ENCODE assay signal across 11 cellular contexts in genomic region chr4:184441461-184442392, GRCh38. TPM values are rescaled to one million over a fixed set of nuclear protein-coding genes. Genes with fewer than 3 reads are reported as not detected.
A peak's percentile ranks its signal among the peaks of the same experiment; 100 is the strongest.
DNase-seq lines count a peak whose midpoint lies in the region; ATAC-seq, FAIRE-seq and TF ChIP-seq lines count a peak whose summit lies in the region.
"Had no signal": no experiment of that assay in that cellular context is flagged by ENCODE, and none has a peak within 500 bp of the region (broad histone marks: within the 10 kb centered on the region; RNA-seq: fewer than 3 reads in every experiment).

No MANE protein-coding gene starts in this region.

- TF ChIP-seq CTCF in H1 (IDR thresholded peaks at IDR 0.05; ENCODE audit: control extremely low read depth in 1 of 3, insufficient read depth in 1 of 3, low read depth in 1 of 3, low read length in 3 of 3) (no peak), mesothelial cell of epicardium (IDR thresholded peaks at IDR 0.05; ENCODE audit: unreplicated experiment) (no peak), vagina (IDR thresholded peaks at IDR 0.05) (no peak), transverse colon (IDR thresholded peaks at IDR 0.05) (no peak), thyroid gland (IDR thresholded peaks at IDR 0.05) (no peak)

- no peak for TF ChIP-seq POLR2A in H1 (IDR thresholded peaks at IDR 0.05; ENCODE audit: control extremely low read depth in 1 of 2, low read depth in 2 of 2, low read length in 2 of 2)
- TF ChIP-seq POLR2A in vagina (IDR thresholded peaks at IDR 0.05), result no peak
- no peak for TF ChIP-seq POLR2A in transverse colon (IDR thresholded peaks at IDR 0.05)
- no peak for TF ChIP-seq POLR2A in thyroid gland (IDR thresholded peaks at IDR 0.05)

- CTCF ChIA-PET in H1 (lab: Charles Lee; ENCODE audit: partially characterized antibody), result interaction anchor here (1.2 to 2.7 kb wide), 6 partner anchors 12 to 178 kb away, joined by 4 to 10 read pairs (median 4); no protein-coding TSS in a partner anchor

- H3K4ac ChIP-seq in H1 (replicated peaks; ENCODE audit: insufficient read length, low read depth, low read length), result no peak overlapping the region

- no peak overlapping the region for H2BK120ac ChIP-seq in H1 (replicated peaks; ENCODE audit: low read depth, low read length)

- H2BK15ac ChIP-seq in H1 (ENCODE audit: low read length), result no peak overlapping the region

- H3K27me3 Mint-ChIP-seq in mesothelial cell of epicardium (ENCODE audit: low read depth), result no peaks in the 10 kb centered on the region

- no peaks in the 10 kb centered on the region for H3K27me3 ChIP-seq in H1 (replicated peaks in 1 of 4; ENCODE audit: control insufficient read depth in 3 of 4, extremely low read depth in 1 of 4, insufficient read depth in 3 of 4, low read length in 3 of 4)
- H3K27me3 ChIP-seq in vagina, result no peaks in the 10 kb centered on the region
- no peaks in the 10 kb centered on the region for H3K27me3 ChIP-seq in transverse colon
- no peaks in the 10 kb centered on the region for H3K27me3 ChIP-seq in thyroid gland
- H3K27me3 ChIP-seq: tibial nerve had no signal

- 73% methylated on average over 13 of the region's 13 CpGs; no CpG with 5 or more reads in 1 of the 2 experiments for WGBS in H1 (ENCODE audit: extremely low coverage in 1 of 2, insufficient coverage in 1 of 2, insufficient read length in 1 of 2, insufficient replicate concordance in 2 of 2, low coverage in 1 of 2, low lambda C conversion rate in 2 of 2, missing lambda C conversion rate in 1 of 2), 2 experiments
- 47 to 73% methylated on average over 9 to 13 of the region's 13 CpGs for WGBS in transverse colon (ENCODE audit: low coverage in 1 of 2), 2 donors
- 59 to 64% methylated on average over 12 to 13 of the region's 13 CpGs for WGBS in thyroid gland, 2 donors

- H4K20me1 ChIP-seq in H1 (replicated peaks in 1 of 2; ENCODE audit: control insufficient read depth in 1 of 2, insufficient read depth in 2 of 2, low read length in 2 of 2), result no peaks in the 10 kb centered on the region

- DNase-seq in Ammon's horn (ENCODE audit: low spot score), result peak; percentile 67
- peak; percentile 25 for DNase-seq in HTR-8/SVneo (ENCODE audit: insufficient read length, low spot score)
- DNase-seq in H1 (ENCODE audit: low read depth in 1 of 2, low spot score in 2 of 2), result no peak
- no peak for DNase-seq in mesothelial cell of epicardium (ENCODE audit: low spot score in 2 of 2, unreplicated experiment in 2 of 2)
- no peak for DNase-seq in vagina (ENCODE audit: extremely low spot score in 2 of 2)
- no peak for DNase-seq in transverse colon
- no peak for DNase-seq in thyroid gland
- DNase-seq: activated CD4-positive, CD25-positive, alpha-beta regulatory T cell treated with anti-CD3 and anti-CD28 coated beads, Interleukin-2, amount 50 U/mL, for 72 hours had no signal

- peak overlapping the region; percentile 84; the same call in 1 of the 2 replicates for H2BK5ac ChIP-seq in H1 (ENCODE audit: low read depth, low read length)

- H3K36me3 ChIP-seq in H1 (ENCODE audit: control insufficient read depth in 2 of 4, insufficient read depth in 4 of 4, low read length in 3 of 4), result no peaks in the 10 kb centered on the region
- H3K36me3 ChIP-seq in vagina, result no peaks in the 10 kb centered on the region
- no peaks in the 10 kb centered on the region for H3K36me3 ChIP-seq in transverse colon
- no peaks in the 10 kb centered on the region for H3K36me3 ChIP-seq in thyroid gland
- H3K36me3 ChIP-seq: tibial nerve had no signal

- POLR2A ChIA-PET in H1 (lab: Charles Lee; ENCODE audit: partially characterized antibody), result interaction anchor here (1.5 kb wide), 1 partner anchor 31 kb away, joined by 4 read pairs; no protein-coding TSS in a partner anchor

- H3K18ac ChIP-seq in H1 (ENCODE audit: extremely low read depth, low read length), result peak overlapping the region; percentile 83; the same call in 1 of the 2 replicates

- H4K5ac ChIP-seq in H1 (ENCODE audit: insufficient read length, low read depth, low read length), result peak overlapping the region; percentile 27

- H3K23ac ChIP-seq in H1 (ENCODE audit: insufficient read length), result no peak overlapping the region

- no peak overlapping the region for H4K8ac ChIP-seq in H1 (ENCODE audit: extremely low read depth, insufficient read depth, low read length)

- H2AFZ ChIP-seq in H1 (ENCODE audit: low read length), result no peak overlapping the region

- H3K36me3 Mint-ChIP-seq in mesothelial cell of epicardium, result peaks cover 3% of the 10 kb centered on the region

- TF ChIP-seq EP300 in H1 (IDR thresholded peaks at IDR 0.05; ENCODE audit: borderline replicate concordance in 1 of 2, low read depth in 2 of 2, low read length in 2 of 2) (no peak), transverse colon (IDR thresholded peaks at IDR 0.05; ENCODE audit: low read depth) (no peak)

- H3K4me1 ChIP-seq in H1 (replicated peaks in 1 of 4; ENCODE audit: control insufficient read depth in 3 of 4, insufficient read depth in 4 of 4, low read length in 3 of 4), result peaks cover 2 to 18% (median 10%) of the 10 kb centered on the region in 4 experiments; a peak in 6 of 7 replicates
- peaks cover 65% of the 10 kb centered on the region for H3K4me1 ChIP-seq in vagina
- H3K4me1 ChIP-seq in transverse colon, result peaks cover 11 to 87% (median 35%) of the 10 kb centered on the region in 4 donors
- H3K4me1 ChIP-seq in thyroid gland, result peaks cover 11 to 35% of the 10 kb centered on the region in 2 donors

- no peak overlapping the region for H3K56ac ChIP-seq in H1 (replicated peaks; ENCODE audit: insufficient read length, low read depth, low read length)

- peaks cover 10% of the 10 kb centered on the region for H3K4me1 Mint-ChIP-seq in mesothelial cell of epicardium

- ATAC-seq in HG02798 (IDR thresholded peaks at IDR 0.05; ENCODE audit: poor library complexity, unreplicated experiment), result no peak

- H3K4me3 Mint-ChIP-seq in mesothelial cell of epicardium, result no peak overlapping the region

- peaks cover 0 to 83% of the 10 kb centered on the region in 2 experiments; a peak in 3 of 4 replicates for H3K79me2 ChIP-seq in H1 (ENCODE audit: control insufficient read depth in 1 of 2, insufficient read depth in 2 of 2, low read length in 2 of 2)

- H3K4me3 ChIP-seq in H1 (ENCODE audit: extremely low read depth in 1 of 4, insufficient read depth in 2 of 4, low read depth in 3 of 4, low read length in 4 of 4), result peak overlapping the region in 1 of 4 experiments; percentile 31; a peak in 1 of 8 replicates
- no peak overlapping the region for H3K4me3 ChIP-seq in vagina
- H3K4me3 ChIP-seq in transverse colon, result no peak overlapping the region
- no peak overlapping the region for H3K4me3 ChIP-seq in thyroid gland (replicated peaks in 1 of 3)
- H3K4me3 ChIP-seq: tibial nerve had no signal

- FAIRE-seq in HTR-8/SVneo (lab: Jason Lieb, UNC), result no peak
- no peak for FAIRE-seq in H1 (lab: Jason Lieb, UNC)
- FAIRE-seq: bronchial epithelial cell had no signal

- no peak overlapping the region for H3K14ac ChIP-seq in H1 (ENCODE audit: insufficient read length)

- no peak for TF ChIP-seq RAD21 in H1 (IDR thresholded peaks at IDR 0.05 in 1 of 2, conservative IDR thresholded peaks at IDR 0.05 in 1 of 2; ENCODE audit: low read depth in 2 of 2, low read length in 2 of 2)

- no peaks in the 10 kb centered on the region for H3K23me2 ChIP-seq in H1 (ENCODE audit: low read depth, low read length)

- no peak overlapping the region for H4K91ac ChIP-seq in H1 (replicated peaks; ENCODE audit: insufficient read length, low read length)

- no peak overlapping the region for H2BK20ac ChIP-seq in H1 (ENCODE audit: low read length)

- H3K4me2 ChIP-seq in H1 (ENCODE audit: insufficient read depth in 1 of 2, low read depth in 2 of 2, low read length in 2 of 2), result peak overlapping the region; percentile 0 to 49; a peak in 2 of 4 replicates

- in situ Hi-C loops in transverse colon (cut with MboI; ENCODE audit: low pct_ligation_motif_present in 1 of 4, low pct_unique_long_range_greater_than_20kb in 1 of 4, low sequenced_read_pairs in 3 of 4), result no loop called here

- H3K9me3 Mint-ChIP-seq in mesothelial cell of epicardium, result no peaks in the 10 kb centered on the region

- H2AK5ac ChIP-seq in H1 (ENCODE audit: low read depth, low read length), result no peak overlapping the region

- peak overlapping the region; percentile 41 for H3K27ac Mint-ChIP-seq in mesothelial cell of epicardium

- H3K79me1 ChIP-seq in H1 (ENCODE audit: low read depth, low read length), result peaks cover 7% of the 10 kb centered on the region

- intact Hi-C loops in vagina (cut with DNase I) (no loop called here), transverse colon (cut with DNase I; ENCODE audit: low total_unique reads) (no loop called here), thyroid gland (cut with DNase I) (no loop called here)

- H3K27ac ChIP-seq in H1 (ENCODE audit: low read depth, low read length) (peak overlapping the region; percentile 47), vagina (no peak overlapping the region), transverse colon (no peak overlapping the region), thyroid gland (peak overlapping the region in 1 of 3 donors; percentile 24)

- H3K9ac ChIP-seq in H1 (replicated peaks in 1 of 4; ENCODE audit: extremely low read depth in 1 of 4, low read depth in 3 of 4, low read length in 3 of 4), result no peak overlapping the region

- H3K9me3 ChIP-seq in H1 (ENCODE audit: insufficient read depth in 2 of 2, low read depth in 1 of 2, low read length in 1 of 2) (no peaks in the 10 kb centered on the region; a peak in 1 of 4 replicates), vagina (no peaks in the 10 kb centered on the region), transverse colon (no peaks in the 10 kb centered on the region), thyroid gland (no peaks in the 10 kb centered on the region)
- H3K9me3 ChIP-seq: tibial nerve had no signal

- H2BK12ac ChIP-seq in H1 (ENCODE audit: low read depth, low read length), result peak overlapping the region; percentile 29

TF ChIP-seq in H1, 55 proteins besides CTCF, POLR2A, EP300 and RAD21 (continues in another document):
- TF ChIP-seq KDM1A (IDR thresholded peaks at IDR 0.05; ENCODE audit: borderline replicate concordance, low read length), result no peak
- TF ChIP-seq SP1 (IDR thresholded peaks at IDR 0.05; ENCODE audit: low read depth, low read length), result no peak
- TF ChIP-seq BCL11A (IDR thresholded peaks at IDR 0.05; ENCODE audit: low read depth in 2 of 2, low read length in 2 of 2), result no peak
- TF ChIP-seq HDAC6 (IDR thresholded peaks at IDR 0.05; ENCODE audit: low read depth, low read length), result no peak

RNA-seq across cellular contexts. Expression of gene IRF2, which starts 32.6 kb away (rescaled TPM):
- total RNA-seq in H1 (2021; fragmentation: NEBNext Ultra II Directional; extraction: Animal tissue kit (Norgen Biotek cat#: 25700)), result 12.5 and 13.8 TPM in 2 replicates
- 10.7 and 17.0 TPM in 2 replicates for polyA plus RNA-seq in H1 (2011; rRNA removed)
- polyA plus RNA-seq in H1 (2011; cell fraction: cytosol; rRNA removed), result 11.9 TPM
- 10.1 TPM for polyA plus RNA-seq in H1 (2011; cell fraction: nucleus; rRNA removed)
- polyA plus RNA-seq in H1 (2012, experiment 1 of 2), result 11.2 to 13.5 TPM (median 13.0 TPM) in 4 replicates
- polyA plus RNA-seq in H1 (2012, experiment 2 of 2), result 3.0 TPM
- polyA plus RNA-seq in H1 (2013, experiment 1 of 2), result 8.7 TPM
- polyA plus RNA-seq in H1 (2013, experiment 2 of 2), result 6.7 TPM
- polyA minus RNA-seq in H1 (2011; rRNA and poly(A)+ RNA removed), result 19.2 and 25.2 TPM in 2 replicates
- polyA minus RNA-seq in H1 (2011; cell fraction: cytosol; rRNA and poly(A)+ RNA removed), result 19.8 TPM
- 16.6 TPM for polyA minus RNA-seq in H1 (2011; cell fraction: nucleus; rRNA and poly(A)+ RNA removed)
- total RNA-seq in mesothelial cell of epicardium (15.8 to 18.1 TPM (median 16.7 TPM) in 3 replicates), vagina (18.7 TPM), transverse colon (10 to 100 TPM; 15.3 to 85.3 (median 42.5) TPM), thyroid gland (10 to 100 TPM; 24.7 to 39.8 (median 34.5) TPM)

Comparison
In these comparisons a context has a peak if more than half of its experiments do, and no peak if none do; other contexts are left out.
1. DNase-seq: peak in Ammon's horn (single experiment) and HTR-8/SVneo (single experiment); none in H1 (0 of 2), mesothelial cell of epicardium (0 of 2), vagina (0 of 2), transverse colon (single experiment) and thyroid gland (0 of 2).